Comparison of ENCODE assay signal across 22 cellular contexts in genomic region chr13:97205465-97205864, GRCh38. TPM values are rescaled to one million over a fixed set of nuclear protein-coding genes. Genes with fewer than 3 reads are reported as not detected.
DNase-seq lines count a peak whose midpoint lies in the region; ATAC-seq, FAIRE-seq and TF ChIP-seq lines count a peak whose summit lies in the region.
"Had no signal": no experiment of that assay in that cellular context is flagged by ENCODE, and none has a peak within 500 bp of the region (broad histone marks: within the 10 kb centered on the region; RNA-seq: fewer than 3 reads in every experiment).

No MANE protein-coding gene starts in this region.

- H3K18ac ChIP-seq in mesenchymal stem cell (ENCODE audit: low read depth in 1 of 2, low read length in 2 of 2): no peak overlapping the region

- no peak overlapping the region for H2BK12ac ChIP-seq in mesenchymal stem cell (ENCODE audit: low read length in 2 of 2)

- ATAC-seq in esophagus mucosa: no peak
- ATAC-seq: GM23338 had no signal

- H3K9me3 ChIP-seq in SK-N-SH (no peaks in the 10 kb centered on the region), mesenchymal stem cell (ENCODE audit: control insufficient read depth, low read length) (no peaks in the 10 kb centered on the region)

- POLR2A ChIA-PET in SK-N-SH (lab: Yijun Ruan, JAX): interaction anchor here (0.5 kb wide), 1 partner anchor 22 kb away, joined by 3 read pairs; no protein-coding TSS in a partner anchor

- H2AFZ ChIP-seq in SK-N-SH (ENCODE audit: low read depth) (no peak overlapping the region), mesenchymal stem cell (ENCODE audit: low read depth, low read length) (no peak overlapping the region)
- H2AFZ ChIP-seq: GM23338 had no signal

- H3K4ac ChIP-seq in mesenchymal stem cell (ENCODE audit: low read depth in 1 of 2, low read length in 2 of 2): no peak overlapping the region

- peaks cover 0 to 3% of the 10 kb centered on the region in 2 experiments; a peak in 2 of 4 replicates for H3K4me1 ChIP-seq in SK-N-SH (ENCODE audit: control insufficient read depth in 1 of 2, insufficient read depth in 2 of 2, low read depth in 1 of 2, low read length in 1 of 2)
- no peaks in the 10 kb centered on the region for H3K4me1 ChIP-seq in mesenchymal stem cell (ENCODE audit: control insufficient read depth, insufficient read depth, low read depth, low read length)
- H3K4me1 ChIP-seq: HAP-1 had no signal

- H3K9ac ChIP-seq in SK-N-SH (no peak overlapping the region), mesenchymal stem cell (ENCODE audit: low read length) (peak overlapping the region; percentile 67)
- H3K9ac ChIP-seq: KMS-11 had no signal

- H3K36me3 ChIP-seq in SK-N-SH (replicated peaks in 1 of 2; ENCODE audit: control insufficient read depth in 1 of 2, insufficient read depth in 2 of 2, low read length in 1 of 2): no peaks in the 10 kb centered on the region
- no peaks in the 10 kb centered on the region for H3K36me3 ChIP-seq in mesenchymal stem cell (ENCODE audit: control insufficient read depth in 1 of 2, insufficient read depth in 2 of 2, low read depth in 1 of 2, low read length in 2 of 2)
- H3K36me3 ChIP-seq: HAP-1 had no signal

- H3K27me3 ChIP-seq in SK-N-SH (ENCODE audit: insufficient read depth) (no peaks in the 10 kb centered on the region), mesenchymal stem cell (ENCODE audit: control insufficient read depth in 1 of 2, insufficient read depth in 1 of 2, low read length in 2 of 2) (no peaks in the 10 kb centered on the region)

- TF ChIP-seq CTCF in SK-N-SH (IDR thresholded peaks at IDR 0.05) (no peak), GM13976 (IDR thresholded peaks at IDR 0.05; ENCODE audit: borderline replicate concordance, control extremely low read depth, extremely low read depth, insufficient read depth, missing control alignments) (no peak)

- DNase-seq in NCI-H69 (lab: John Stamatoyannopoulos, UW) (peak; percentile 48), SK-N-SH (no peak), mesenchymal stem cell (no peak), NCI-H1417 treated with DMSO at 0.1 percent for 48 hours (lab: John Stamatoyannopoulos, UW) (no peak), GM13976 (ENCODE audit: low spot score) (no peak), NCI-H1092 treated with DMSO at 0.1 percent for 48 hours (lab: John Stamatoyannopoulos, UW) (no peak)
- DNase-seq: 8988T, DMS79, NCI-H1105 treated with DMSO at 0.1 percent for 48 hours, NCI-H1694, NCI-H2227 treated with DMSO at 0.1 percent for 48 hours, NCI-H510A, NCI-H748 treated with DMSO at 0.1 percent for 48 hours, RPMI8226, SHP77 had no signal

- H3K14ac ChIP-seq in mesenchymal stem cell (ENCODE audit: low read length in 2 of 2): no peak overlapping the region

- H3K4me3 ChIP-seq in SK-N-SH (ENCODE audit: low read depth in 2 of 2, low read length in 1 of 2): no peak overlapping the region
- H3K4me3 ChIP-seq in mesenchymal stem cell (ENCODE audit: insufficient read depth in 1 of 2, low read depth in 1 of 2, low read length in 2 of 2): no peak overlapping the region
- H3K4me3 ChIP-seq: GM23338, HAP-1, SK-N-MC had no signal

- WGBS in SK-N-SH (ENCODE audit: low lambda C conversion rate): 0% methylated on average over 1 of the region's 1 CpG
- no CpG with 5 or more reads among the region's 1 CpG for WGBS in mesenchymal stem cell

- H2AK5ac ChIP-seq in mesenchymal stem cell (ENCODE audit: low read length, severe bottlenecking): no peak overlapping the region

- no peaks in the 10 kb centered on the region for H3K9me2 ChIP-seq in SK-N-SH

- H2BK120ac ChIP-seq in mesenchymal stem cell (ENCODE audit: low read depth, low read length): no peak overlapping the region

- no peaks in the 10 kb centered on the region for H3K79me1 ChIP-seq in mesenchymal stem cell (replicated peaks; ENCODE audit: low read length, poor library complexity, severe bottlenecking)

- TF ChIP-seq RAD21 in SK-N-SH (IDR thresholded peaks at IDR 0.05; ENCODE audit: low read length): no peak

- H2BK5ac ChIP-seq in mesenchymal stem cell (ENCODE audit: low read depth, low read length, poor library complexity, severe bottlenecking): no peak overlapping the region

- CTCF ChIA-PET in SK-N-SH (lab: Yijun Ruan, JAX): interaction anchor here (0.7 to 2.0 kb wide), 4 partner anchors 14 to 135 kb away, joined by 3 to 12 read pairs (median 3); no protein-coding TSS in a partner anchor

- H3K27ac ChIP-seq in SK-N-SH (ENCODE audit: low read depth in 2 of 2, low read length in 1 of 2) (peak overlapping the region in 1 of 2 experiments; percentile 58; a peak in 3 of 4 replicates), mesenchymal stem cell (ENCODE audit: low read length, poor library complexity, severe bottlenecking) (no peak overlapping the region)
- H3K27ac ChIP-seq: KMS-11, SK-N-MC had no signal

- no peak for TF ChIP-seq EP300 in SK-N-SH (IDR thresholded peaks at IDR 0.05; ENCODE audit: borderline replicate concordance in 1 of 2, low read depth in 1 of 2, low read length in 1 of 2)

- no peaks in the 10 kb centered on the region for H4K20me1 ChIP-seq in SK-N-SH (ENCODE audit: insufficient read depth)

- in situ Hi-C loops in GM13976 (cut with MboI; ENCODE audit: low sequenced_read_pairs, unreplicated experiment): no loop called here

- H3K23ac ChIP-seq in mesenchymal stem cell (ENCODE audit: low read length in 2 of 2): no peak overlapping the region

- no peak overlapping the region for H4K91ac ChIP-seq in mesenchymal stem cell (ENCODE audit: low read length)

- no peak overlapping the region for H2BK15ac ChIP-seq in mesenchymal stem cell (ENCODE audit: low read depth, poor library complexity, severe bottlenecking)

- H3F3A ChIP-seq in SK-N-SH (replicated peaks; ENCODE audit: insufficient read depth): no peaks in the 10 kb centered on the region

- no peaks in the 10 kb centered on the region for H3K79me2 ChIP-seq in SK-N-SH (ENCODE audit: insufficient read depth)

- H3K4me2 ChIP-seq in SK-N-SH (peak overlapping the region; percentile 30; the same call in 1 of the 2 replicates), mesenchymal stem cell (ENCODE audit: low read length, poor library complexity, severe bottlenecking) (no peak overlapping the region)
- H3K4me2 ChIP-seq: GM23338, KMS-11 had no signal

- no peak overlapping the region for H4K8ac ChIP-seq in mesenchymal stem cell (ENCODE audit: low read length)

- peak; percentile 19 for FAIRE-seq in A204.1 (lab: Jason Lieb, UNC)
- FAIRE-seq: HTR-8/SVneo had no signal

TF ChIP-seq in SK-N-SH, 30 proteins besides CTCF, POLR2A, EP300 and RAD21:
- TF ChIP-seq RXRA (IDR thresholded peaks at IDR 0.05; ENCODE audit: borderline replicate concordance, low read depth): no peak
- no peak for TF ChIP-seq RCOR1 (IDR thresholded peaks at IDR 0.05; ENCODE audit: low read length)
- no peak for TF ChIP-seq YY1 (IDR thresholded peaks at IDR 0.05; ENCODE audit: low read depth)
- peak; percentile 32 for TF ChIP-seq TCF12 (IDR thresholded peaks at IDR 0.05)

RNA-seq across cellular contexts. Expression of gene MBNL2, which starts 16.7 kb away (rescaled TPM):
- polyA plus RNA-seq in SK-N-SH (2012; rRNA removed): 24.5 and 27.9 TPM in 2 replicates
- polyA plus RNA-seq in SK-N-SH (2012; cell fraction: cytosol; rRNA removed): 38.4 and 46.6 TPM in 2 replicates
- 21.4 and 39.6 TPM in 2 replicates for polyA plus RNA-seq in SK-N-SH (2012; cell fraction: nucleus; rRNA removed)
- 41.7 TPM for polyA plus RNA-seq in mesenchymal stem cell (2013, experiment 1 of 2)
- 43.8 TPM for polyA plus RNA-seq in mesenchymal stem cell (2013, experiment 2 of 2)
- total RNA-seq in esophagus mucosa: 28.1 TPM
